ENCODE assay signal across 2 cellular contexts in genomic region chr2:236847538-236848263, GRCh38.
TF ChIP-seq lines count a peak whose summit lies in the region.

No MANE protein-coding gene starts in this region.

TF ChIP-seq in WTC11, 78 proteins besides CTCF, POLR2A, EP300 and RAD21 (continued from another document):
- TF ChIP-seq MLX (CRISPR knock-in tag; IDR thresholded peaks at IDR 0.05) (no peak), ZNF281 (CRISPR knock-in tag; IDR thresholded peaks at IDR 0.05) (no peak), MXD4 (CRISPR knock-in tag; IDR thresholded peaks at IDR 0.05; ENCODE audit: borderline replicate concordance) (no peak), ZNF138 (CRISPR knock-in tag; conservative IDR thresholded peaks at IDR 0.05) (no peak), EMX1 (CRISPR knock-in tag; IDR thresholded peaks at IDR 0.05) (no peak), PRRX2 (CRISPR knock-in tag; IDR thresholded peaks at IDR 0.05) (no peak), SMAD3 (CRISPR knock-in tag; IDR thresholded peaks at IDR 0.05; ENCODE audit: borderline replicate concordance) (no peak), KAT7 (CRISPR knock-in tag; IDR thresholded peaks at IDR 0.05; ENCODE audit: borderline replicate concordance) (no peak), ELF4 (CRISPR knock-in tag; IDR thresholded peaks at IDR 0.05; ENCODE audit: low read depth) (no peak), RELA (CRISPR knock-in tag; IDR thresholded peaks at IDR 0.05; ENCODE audit: borderline replicate concordance) (no peak), CREB1 (CRISPR knock-in tag; IDR thresholded peaks at IDR 0.05) (no peak), ETV6 (CRISPR knock-in tag; IDR thresholded peaks at IDR 0.05) (no peak), NFYB (CRISPR knock-in tag; conservative IDR thresholded peaks at IDR 0.05; ENCODE audit: low read depth) (no peak)

TF ChIP-seq in neural cell, 6 proteins besides CTCF, POLR2A, EP300 and RAD21 (continued from another document):
- TF ChIP-seq REST (IDR thresholded peaks at IDR 0.05; ENCODE audit: borderline replicate concordance) = no peak
